13 cellular contexts compared by ENCODE assay signal in genomic region chr1:13237572-13237971, GRCh38. TPM values are rescaled to one million over a fixed set of nuclear protein-coding genes. Genes with fewer than 3 reads are reported as not detected.
A peak's percentile ranks its signal among the peaks of the same experiment; 100 is the strongest.
DNase-seq lines count a peak whose midpoint lies in the region; ATAC-seq and TF ChIP-seq lines count a peak whose summit lies in the region.
"Not testable (repeated sequence)": the region's sequence is repeated elsewhere in the genome, so short reads cannot be mapped to it uniquely, and the experiment has no call there.
"Had no signal": no experiment of that assay in that cellular context is flagged by ENCODE, and none has a peak within 500 bp of the region (broad histone marks: within the 10 kb centered on the region; RNA-seq: fewer than 3 reads in every experiment).

No MANE protein-coding gene starts in this region.

- H3K36me3 ChIP-seq in Karpas-422 (ENCODE audit: insufficient read depth, low read length); right atrium auricular region: not testable (repeated sequence)

- not testable (repeated sequence) for H3K27me3 Mint-ChIP-seq in T-helper 2 cell treated with Interferon-gamma antibody and Interleukin-4, amounts not matched to agents 5 μg/mL and 100 μg/mL, for 36 hours (ENCODE audit: low read depth); type B pancreatic cell
- H3K27me3 Mint-ChIP-seq in natural killer cell treated with Interleukin-12 subunit alpha and Interleukin-12 subunit beta and Interleukin-15 and Interleukin-18, amount 100 ng/mL, for 72 hours, result peaks cover 4 to 17% of the 10 kb centered on the region in 2 donors

- not testable (repeated sequence) for H3K4me3 ChIP-seq in Karpas-422 (ENCODE audit: low read length); right atrium auricular region

- not testable (repeated sequence) for H2AFZ ChIP-seq in Karpas-422 (ENCODE audit: low read length)

- H3K27me3 ChIP-seq in Karpas-422 (ENCODE audit: low read length); right atrium auricular region: not testable (repeated sequence)

- H4K20me1 ChIP-seq in Karpas-422 (ENCODE audit: insufficient read depth, low read depth, low read length), result not testable (repeated sequence)

- not testable (repeated sequence) for H3K27ac ChIP-seq in Karpas-422 (ENCODE audit: low read length); right atrium auricular region

- not testable (repeated sequence) for H3K27ac Mint-ChIP-seq in T-helper 2 cell treated with Interferon-gamma antibody and Interleukin-4, amounts not matched to agents 5 μg/mL and 100 μg/mL, for 36 hours; activated naive CD4-positive, alpha-beta T cell treated with anti-CD3 and anti-CD28 coated beads, Interleukin-2, amount 50 U/mL, for 72 hours; natural killer cell treated with Interleukin-12 subunit alpha and Interleukin-12 subunit beta and Interleukin-15 and Interleukin-18, amount 100 ng/mL, for 72 hours; type B pancreatic cell

- DNase-seq in Karpas-422 (peak; percentile 33), right atrium auricular region (ENCODE audit: low spot score) (peak; percentile 40), posterior vena cava (ENCODE audit: low spot score) (peak; percentile 24), type B pancreatic cell (ENCODE audit: extremely low spot score, unreplicated experiment) (peak; percentile 7)
- DNase-seq in T-helper 2 cell treated with Interferon-gamma antibody and Interleukin-4, amounts not matched to agents 5 μg/mL and 100 μg/mL, for 36 hours (ENCODE audit: low spot score), result peak; percentile 1
- DNase-seq in activated naive CD4-positive, alpha-beta T cell treated with anti-CD3 and anti-CD28 coated beads, Interleukin-2, amount 50 U/mL, for 72 hours (ENCODE audit: low spot score in 2 of 2), result peak; percentile 0 to 51
- peak; percentile 56 for DNase-seq in natural killer cell treated with Interleukin-12 subunit alpha and Interleukin-12 subunit beta and Interleukin-15 and Interleukin-18, amount 100 ng/mL, for 72 hours (ENCODE audit: low spot score)

- not testable (repeated sequence) for TF ChIP-seq CTCF in right atrium auricular region (IDR thresholded peaks at IDR 0.05); type B pancreatic cell (conservative IDR thresholded peaks at IDR 0.05)

- H3K4me1 ChIP-seq in Karpas-422 (ENCODE audit: low read length); right atrium auricular region: not testable (repeated sequence)

- H3K9ac ChIP-seq in Karpas-422 (ENCODE audit: low read length), result not testable (repeated sequence)

- not testable (repeated sequence) for H3K4me3 Mint-ChIP-seq in T-helper 2 cell treated with Interferon-gamma antibody and Interleukin-4, amounts not matched to agents 5 μg/mL and 100 μg/mL, for 36 hours; natural killer cell treated with Interleukin-12 subunit alpha and Interleukin-12 subunit beta and Interleukin-15 and Interleukin-18, amount 100 ng/mL, for 72 hours; type B pancreatic cell

- intact Hi-C loops in posterior vena cava (cut with DNase I), result not testable (repeated sequence)

- H3K4me2 ChIP-seq in Karpas-422 (ENCODE audit: low read depth, low read length, poor library complexity, severe bottlenecking), result not testable (repeated sequence)

- H3K4me1 Mint-ChIP-seq in T-helper 2 cell treated with Interferon-gamma antibody and Interleukin-4, amounts not matched to agents 5 μg/mL and 100 μg/mL, for 36 hours (ENCODE audit: low read depth); natural killer cell treated with Interleukin-12 subunit alpha and Interleukin-12 subunit beta and Interleukin-15 and Interleukin-18, amount 100 ng/mL, for 72 hours (ENCODE audit: low read depth in 2 of 2); type B pancreatic cell (ENCODE audit: unreplicated experiment): not testable (repeated sequence)

- ATAC-seq in activated naive CD4-positive, alpha-beta T cell treated with anti-CD3 and anti-CD28 coated beads, Interleukin-2, amount 50 U/mL, for 72 hours; natural killer cell treated with Interleukin-12 subunit alpha and Interleukin-12 subunit beta and Interleukin-15 and Interleukin-18, amount 100 ng/mL, for 72 hours: not testable (repeated sequence)

- H3K9me3 Mint-ChIP-seq in T-helper 2 cell treated with Interferon-gamma antibody and Interleukin-4, amounts not matched to agents 5 μg/mL and 100 μg/mL, for 36 hours; activated naive CD4-positive, alpha-beta T cell treated with anti-CD3 and anti-CD28 coated beads, Interleukin-2, amount 50 U/mL, for 72 hours; natural killer cell treated with Interleukin-12 subunit alpha and Interleukin-12 subunit beta and Interleukin-15 and Interleukin-18, amount 100 ng/mL, for 72 hours; type B pancreatic cell: not testable (repeated sequence)

- not testable (repeated sequence) for H3K79me2 ChIP-seq in Karpas-422 (ENCODE audit: low read length)

- not testable (repeated sequence) for H3K9me2 ChIP-seq in Karpas-422 (replicated peaks; ENCODE audit: insufficient read depth, low read length)

- H3K36me3 Mint-ChIP-seq in T-helper 2 cell treated with Interferon-gamma antibody and Interleukin-4, amounts not matched to agents 5 μg/mL and 100 μg/mL, for 36 hours (ENCODE audit: low read depth); activated naive CD4-positive, alpha-beta T cell treated with anti-CD3 and anti-CD28 coated beads, Interleukin-2, amount 50 U/mL, for 72 hours; natural killer cell treated with Interleukin-12 subunit alpha and Interleukin-12 subunit beta and Interleukin-15 and Interleukin-18, amount 100 ng/mL, for 72 hours; type B pancreatic cell: not testable (repeated sequence)

- not testable (repeated sequence) for H3K9me3 ChIP-seq in Karpas-422 (ENCODE audit: low read length); right atrium auricular region

RNA-seq across cellular contexts. Expression of gene PRAMEF18, which starts 11.6 kb away (rescaled TPM):
- total RNA-seq in Karpas-422 (2014; rRNA removed; shearing (Covaris generic); ENCODE audit: low replicate concordance), result not detected in 2 replicates
- total RNA-seq in activated naive CD4-positive, alpha-beta T cell treated with anti-CD3 and anti-CD28 coated beads, Interleukin-2, amount 50 U/mL, for 72 hours, result not detected
- total RNA-seq in right atrium auricular region, result not detected
- not detected for total RNA-seq in natural killer cell treated with Interleukin-12 subunit alpha and Interleukin-12 subunit beta and Interleukin-15 and Interleukin-18, amount 100 ng/mL, for 72 hours
- total RNA-seq in posterior vena cava, result not detected
- total RNA-seq in type B pancreatic cell (ENCODE audit: low replicate concordance), result not detected in 2 replicates
- total RNA-seq: A172; B cell; Caco-2; Calu3; CD4-positive, alpha-beta T cell; CD8-positive, alpha-beta T cell had no signal

RNA-seq across cellular contexts. Expression of gene PRAMEF5, which starts 16.4 kb away (rescaled TPM):
- not detected in 2 replicates for total RNA-seq in Karpas-422 (2014; rRNA removed; shearing (Covaris generic); ENCODE audit: low replicate concordance)
- total RNA-seq in activated naive CD4-positive, alpha-beta T cell treated with anti-CD3 and anti-CD28 coated beads, Interleukin-2, amount 50 U/mL, for 72 hours, result not detected
- total RNA-seq in right atrium auricular region (not detected), posterior vena cava (not detected), type B pancreatic cell (ENCODE audit: low replicate concordance) (not detected in 2 replicates)
- total RNA-seq in natural killer cell treated with Interleukin-12 subunit alpha and Interleukin-12 subunit beta and Interleukin-15 and Interleukin-18, amount 100 ng/mL, for 72 hours, result not detected
- total RNA-seq: A172; B cell; Caco-2; Calu3; CD4-positive, alpha-beta T cell; CD8-positive, alpha-beta T cell had no signal

RNA-seq across cellular contexts. Expression of gene PRAMEF13, which starts 36.4 kb away (rescaled TPM):
- total RNA-seq in Karpas-422 (2014; rRNA removed; shearing (Covaris generic); ENCODE audit: low replicate concordance), result not detected in 2 replicates
- total RNA-seq in activated naive CD4-positive, alpha-beta T cell treated with anti-CD3 and anti-CD28 coated beads, Interleukin-2, amount 50 U/mL, for 72 hours, result not detected
- total RNA-seq in right atrium auricular region (not detected), posterior vena cava (not detected), type B pancreatic cell (ENCODE audit: low replicate concordance) (not detected in 2 replicates)
- total RNA-seq in natural killer cell treated with Interleukin-12 subunit alpha and Interleukin-12 subunit beta and Interleukin-15 and Interleukin-18, amount 100 ng/mL, for 72 hours, result not detected
- total RNA-seq: A172; B cell; Caco-2; Calu3; CD4-positive, alpha-beta T cell; CD8-positive, alpha-beta T cell had no signal

RNA-seq across cellular contexts. Expression of gene PRAMEF8, which starts 47.4 kb away (rescaled TPM):
- total RNA-seq in Karpas-422 (2014; rRNA removed; shearing (Covaris generic); ENCODE audit: low replicate concordance), result not detected in 2 replicates
- total RNA-seq in activated naive CD4-positive, alpha-beta T cell treated with anti-CD3 and anti-CD28 coated beads, Interleukin-2, amount 50 U/mL, for 72 hours, result not detected
- not detected for total RNA-seq in right atrium auricular region
- total RNA-seq in natural killer cell treated with Interleukin-12 subunit alpha and Interleukin-12 subunit beta and Interleukin-15 and Interleukin-18, amount 100 ng/mL, for 72 hours, result not detected
- not detected for total RNA-seq in posterior vena cava
- total RNA-seq in type B pancreatic cell (ENCODE audit: low replicate concordance), result not detected in 2 replicates
- total RNA-seq: A172; B cell; Caco-2; Calu3; CD4-positive, alpha-beta T cell; CD8-positive, alpha-beta T cell had no signal

Comparison
In these comparisons a context has a peak if more than half of its experiments do, and no peak if none do; other contexts are left out.
1. DNase-seq: peak in every context shown above with its lines; median percentile 56 in natural killer cell treated with Interleukin-12 subunit alpha and Interleukin-12 subunit beta and Interleukin-15 and Interleukin-18, amount 100 ng/mL, for 72 hours; 40 in right atrium auricular region; 33 in Karpas-422; 26 in activated naive CD4-positive, alpha-beta T cell treated with anti-CD3 and anti-CD28 coated beads, Interleukin-2, amount 50 U/mL, for 72 hours; 24 in posterior vena cava; 7 in type B pancreatic cell; 1 in T-helper 2 cell treated with Interferon-gamma antibody and Interleukin-4, amounts not matched to agents 5 μg/mL and 100 μg/mL, for 36 hours.